Comparison of ENCODE assay signal across 17 cellular contexts in genomic region chr1:63628607-63629006, GRCh38. TPM values are rescaled to one million over a fixed set of nuclear protein-coding genes. Genes with fewer than 3 reads are reported as not detected.
DNase-seq lines count a peak whose midpoint lies in the region; ATAC-seq and TF ChIP-seq lines count a peak whose summit lies in the region.
"Had no signal": no experiment of that assay in that cellular context is flagged by ENCODE, and none has a peak within 500 bp of the region (broad histone marks: within the 10 kb centered on the region; RNA-seq: fewer than 3 reads in every experiment).

No MANE protein-coding gene starts in this region.

- H3F3A ChIP-seq in PC-9 (ENCODE audit: insufficient read depth, low read depth): 0 out of 2 replicates have a peak, but pooled peaks cover 7% of the 10 kb centered on the region

- DNase-seq in HCT116 (ENCODE audit: low read depth, low spot score): no peak
- DNase-seq in PC-9: peak; percentile 8 to 65
- peak; percentile 11 for DNase-seq in islet precursor cell
- DNase-seq in gastrocnemius medialis: no peak
- no peak for DNase-seq in stimulated activated effector memory CD8-positive, alpha-beta T cell treated with anti-CD3 and anti-CD28 coated beads, Interleukin-12 subunit alpha, Interleukin-12 subunit beta, amount 100 ng/mL, for 72 hours (ENCODE audit: low spot score in 2 of 2)
- no peak for DNase-seq in spleen
- DNase-seq: ACHN; CD8-positive, alpha-beta memory T cell; DMS79; KG1; NCI-H1417; NCI-H187; NCI-H2107; NCI-H345; NCI-H526 had no signal

- H3K9me2 ChIP-seq in HCT116 (ENCODE audit: insufficient read depth) (no peaks in the 10 kb centered on the region), PC-9 (ENCODE audit: insufficient read depth) (no peaks in the 10 kb centered on the region)

- TF ChIP-seq RAD21 in HCT116 (IDR thresholded peaks at IDR 0.05; ENCODE audit: low read depth): no peak

- H3K9me3 ChIP-seq in HCT116 (ENCODE audit: control insufficient read depth in 1 of 2, insufficient read depth in 1 of 2, low read depth in 1 of 2, low read length in 2 of 2) (no peaks in the 10 kb centered on the region), PC-9 (ENCODE audit: insufficient read depth, low read depth) (no peaks in the 10 kb centered on the region), gastrocnemius medialis (no peaks in the 10 kb centered on the region), spleen (no peaks in the 10 kb centered on the region)

- H3K4me3 ChIP-seq in HCT116 (replicated peaks in 1 of 2; ENCODE audit: low read depth in 1 of 2, low read length in 2 of 2) (no peak overlapping the region), PC-9 (no peak overlapping the region), gastrocnemius medialis (no peak overlapping the region), spleen (no peak overlapping the region)

- TF ChIP-seq CTCF in HCT116 (IDR thresholded peaks at IDR 0.05 in 2 of 3, conservative IDR thresholded peaks at IDR 0.05 in 1 of 3; ENCODE audit: borderline replicate concordance in 1 of 3, insufficient read depth in 1 of 3, low read depth in 2 of 3, low read length in 2 of 3) (no peak), PC-9 (conservative IDR thresholded peaks at IDR 0.05) (no peak), gastrocnemius medialis (IDR thresholded peaks at IDR 0.05 in 4 of 5, conservative IDR thresholded peaks at IDR 0.05 in 1 of 5) (no peak), spleen (IDR thresholded peaks at IDR 0.05 in 8 of 11, conservative IDR thresholded peaks at IDR 0.05 in 3 of 11) (no peak)

- POLR2A ChIA-PET in HCT116 (lab: Charles Lee) (no interaction called here), PC-9 (lab: Charles Lee; ENCODE audit: unreplicated experiment) (no interaction called here)

- no peak overlapping the region for H3K27ac Mint-ChIP-seq in stimulated activated effector memory CD8-positive, alpha-beta T cell treated with anti-CD3 and anti-CD28 coated beads, Interleukin-12 subunit alpha, Interleukin-12 subunit beta, amount 100 ng/mL, for 72 hours
- H3K27ac Mint-ChIP-seq: CD8-positive, alpha-beta memory T cell had no signal

- BruUV-seq in HCT116 (replicated peaks; lab: Mats Ljungman, UMichigan) (no TSS peak), PC-9 (replicated peaks; lab: Mats Ljungman, UMichigan) (no TSS peak)

- H3K27ac ChIP-seq in HCT116 (ENCODE audit: low read depth, low read length): no peak overlapping the region
- peak overlapping the region; percentile 33; the same call in 1 of the 2 replicates for H3K27ac ChIP-seq in PC-9
- peak overlapping the region in 3 of 4 donors; percentile 30 to 99 (median 98) for H3K27ac ChIP-seq in gastrocnemius medialis
- H3K27ac ChIP-seq in spleen: no peak overlapping the region

- H3K79me2 ChIP-seq in HCT116 (ENCODE audit: insufficient read depth, low read length) (no peaks in the 10 kb centered on the region), PC-9 (ENCODE audit: low read depth) (peaks cover 10% of the 10 kb centered on the region; the same call in 1 of the 2 replicates)

- H3K36me3 Mint-ChIP-seq in stimulated activated effector memory CD8-positive, alpha-beta T cell treated with anti-CD3 and anti-CD28 coated beads, Interleukin-12 subunit alpha, Interleukin-12 subunit beta, amount 100 ng/mL, for 72 hours: peaks cover 50% of the 10 kb centered on the region

- WGBS in spleen, 5 donors: 87 to 97% (median 95%) methylated on average over 1 of the region's 1 CpG

- H3K27me3 ChIP-seq in HCT116 (ENCODE audit: insufficient read depth, low read length): no peaks in the 10 kb centered on the region
- H3K27me3 ChIP-seq in PC-9 (ENCODE audit: insufficient read depth, low read depth): no peaks in the 10 kb centered on the region
- no peaks in the 10 kb centered on the region for H3K27me3 ChIP-seq in gastrocnemius medialis
- no peaks in the 10 kb centered on the region for H3K27me3 ChIP-seq in spleen (replicated peaks in 1 of 7)

- ATAC-seq in HCT116 (no peak), gastrocnemius medialis (no peak), GM19455 (IDR thresholded peaks at IDR 0.05; ENCODE audit: unreplicated experiment) (no peak)
- ATAC-seq in stimulated activated effector memory CD8-positive, alpha-beta T cell treated with anti-CD3 and anti-CD28 coated beads, Interleukin-12 subunit alpha, Interleukin-12 subunit beta, amount 100 ng/mL, for 72 hours: no peak
- ATAC-seq: Right ventricle myocardium inferior had no signal

- no peak overlapping the region for H3K4me3 Mint-ChIP-seq in stimulated activated effector memory CD8-positive, alpha-beta T cell treated with anti-CD3 and anti-CD28 coated beads, Interleukin-12 subunit alpha, Interleukin-12 subunit beta, amount 100 ng/mL, for 72 hours
- H3K4me3 Mint-ChIP-seq: CD8-positive, alpha-beta memory T cell had no signal

- in situ Hi-C loops in gastrocnemius medialis (cut with MboI; ENCODE audit: low sequenced_read_pairs in 4 of 4): loop anchor here in 1 of 4 donors (10.0 kb wide), 1 partner anchor 54 kb away; no protein-coding TSS in a partner anchor

- peaks cover 0 to 34% of the 10 kb centered on the region in 2 experiments; a peak in 3 of 4 replicates for H3K4me1 ChIP-seq in HCT116 (ENCODE audit: control insufficient read depth in 1 of 2, insufficient read depth in 2 of 2, low read length in 2 of 2)
- H3K4me1 ChIP-seq in PC-9 (replicated peaks; ENCODE audit: insufficient read depth): peaks cover 27% of the 10 kb centered on the region
- H3K4me1 ChIP-seq in gastrocnemius medialis: peaks cover 45 to 49% of the 10 kb centered on the region in 2 donors
- peaks cover 0 to 16% (median 8%) of the 10 kb centered on the region in 6 donors for H3K4me1 ChIP-seq in spleen

- no peaks in the 10 kb centered on the region for H4K20me1 ChIP-seq in HCT116 (ENCODE audit: insufficient read depth)
- no peaks in the 10 kb centered on the region for H4K20me1 ChIP-seq in PC-9 (ENCODE audit: insufficient read depth)

- CTCF ChIA-PET in HCT116 (lab: Charles Lee): no interaction called here
- CTCF ChIA-PET in PC-9 (lab: Charles Lee): no interaction called here

- no peak overlapping the region for H3K9ac ChIP-seq in HCT116 (ENCODE audit: low read length)

- peaks cover 0 to 9% of the 10 kb centered on the region in 2 experiments; a peak in 2 of 4 replicates for H3K36me3 ChIP-seq in HCT116 (ENCODE audit: control insufficient read depth in 1 of 2, insufficient read depth in 2 of 2, low read length in 2 of 2)
- H3K36me3 ChIP-seq in PC-9 (ENCODE audit: low read depth): 0 out of 2 replicates have a peak, but pooled peaks cover 9% of the 10 kb centered on the region
- peaks cover 0 to 42% of the 10 kb centered on the region in 2 donors for H3K36me3 ChIP-seq in gastrocnemius medialis
- H3K36me3 ChIP-seq in spleen: peaks cover 0 to 47% (median 31%) of the 10 kb centered on the region in 6 donors

- RAD21 ChIA-PET in HCT116 (lab: Charles Lee; ENCODE audit: low non-redundant PET in 1 of 2, low total read pairs in 2 of 2, uncharacterized antibody in 2 of 2, unreplicated experiment in 2 of 2): no interaction called here

- H3K4me2 ChIP-seq in HCT116 (ENCODE audit: low read length) (peak overlapping the region; percentile 8), PC-9 (no peak overlapping the region; the same call in 1 of the 2 replicates)

- H2AFZ ChIP-seq in HCT116 (ENCODE audit: low read depth, low read length, poor library complexity, severe bottlenecking) (no peak overlapping the region), PC-9 (no peak overlapping the region)

- intact Hi-C loops in HCT116 (cut with micrococcal nuclease): loop anchor here (10.0 kb wide), 1 partner anchor 146 kb away; the partner anchor contains the start of gene ROR1
- intact Hi-C loops in PC-9 (cut with micrococcal nuclease; ENCODE audit: unreplicated experiment): no loop called here
- intact Hi-C loops in gastrocnemius medialis (cut with DNase I; ENCODE audit: low total_unique reads): no loop called here
- intact Hi-C loops in spleen (cut with DNase I; ENCODE audit: low total_unique reads): no loop called here

- TF ChIP-seq POLR2A in HCT116 (IDR thresholded peaks at IDR 0.05; ENCODE audit: borderline replicate concordance, extremely low read depth, insufficient read depth, insufficient read length): no peak
- no peak for TF ChIP-seq POLR2A in gastrocnemius medialis (IDR thresholded peaks at IDR 0.05)
- TF ChIP-seq POLR2A in spleen (IDR thresholded peaks at IDR 0.05): no peak

- H3K4me1 Mint-ChIP-seq in stimulated activated effector memory CD8-positive, alpha-beta T cell treated with anti-CD3 and anti-CD28 coated beads, Interleukin-12 subunit alpha, Interleukin-12 subunit beta, amount 100 ng/mL, for 72 hours: peaks cover 12% of the 10 kb centered on the region

- no peaks in the 10 kb centered on the region for H3K9me3 Mint-ChIP-seq in stimulated activated effector memory CD8-positive, alpha-beta T cell treated with anti-CD3 and anti-CD28 coated beads, Interleukin-12 subunit alpha, Interleukin-12 subunit beta, amount 100 ng/mL, for 72 hours
- H3K9me3 Mint-ChIP-seq: CD8-positive, alpha-beta memory T cell had no signal

TF ChIP-seq in HCT116, 20 proteins besides CTCF, POLR2A, EP300 and RAD21:
- TF ChIP-seq ZNF274 (IDR thresholded peaks at IDR 0.05; ENCODE audit: low read depth, low read length) (no peak), FOSL1 (IDR thresholded peaks at IDR 0.05; ENCODE audit: low read depth) (no peak), JUND (IDR thresholded peaks at IDR 0.05) (no peak), EZH2 (IDR thresholded peaks at IDR 0.05) (no peak)
TF ChIP-seq in HCT116: peak in this region for 0.

RNA-seq across cellular contexts. Expression of gene PGM1, which starts 35.4 kb away (rescaled TPM):
- total RNA-seq in HCT116 (2021; ENCODE audit: unreplicated experiment) (54.6 TPM), PC-9 (2021) (90.1 and 101 TPM in 2 replicates), gastrocnemius medialis (100 to 1,000 TPM; 320 to 713 (median 666) TPM), spleen (10 to 100 TPM; 17.2 to 37.4 (median 26.9) TPM)
- 55.8 and 61.5 TPM in 2 replicates for polyA plus RNA-seq in HCT116 (2012)
- 10 to 100 TPM in 1 of 3 donors, 1 to 10 TPM in 2; 4.5 to 11.2 (median 5.0) TPM for polyA plus RNA-seq in spleen

Comparison
In these comparisons a context has a peak if more than half of its experiments do, and no peak if none do; other contexts are left out.
1. DNase-seq: peak in PC-9 (2 of 2) and islet precursor cell (single experiment); none in HCT116 (single experiment), gastrocnemius medialis (0 of 2), stimulated activated effector memory CD8-positive, alpha-beta T cell treated with anti-CD3 and anti-CD28 coated beads, Interleukin-12 subunit alpha, Interleukin-12 subunit beta, amount 100 ng/mL, for 72 hours (0 of 2) and spleen (single experiment).
2. H3K27ac ChIP-seq: peak in PC-9 (single experiment) and gastrocnemius medialis (3 of 4); none in HCT116 (single experiment) and spleen (0 of 8).